Comparison of ENCODE assay signal across 8 cellular contexts in the genomic region with DNA sequence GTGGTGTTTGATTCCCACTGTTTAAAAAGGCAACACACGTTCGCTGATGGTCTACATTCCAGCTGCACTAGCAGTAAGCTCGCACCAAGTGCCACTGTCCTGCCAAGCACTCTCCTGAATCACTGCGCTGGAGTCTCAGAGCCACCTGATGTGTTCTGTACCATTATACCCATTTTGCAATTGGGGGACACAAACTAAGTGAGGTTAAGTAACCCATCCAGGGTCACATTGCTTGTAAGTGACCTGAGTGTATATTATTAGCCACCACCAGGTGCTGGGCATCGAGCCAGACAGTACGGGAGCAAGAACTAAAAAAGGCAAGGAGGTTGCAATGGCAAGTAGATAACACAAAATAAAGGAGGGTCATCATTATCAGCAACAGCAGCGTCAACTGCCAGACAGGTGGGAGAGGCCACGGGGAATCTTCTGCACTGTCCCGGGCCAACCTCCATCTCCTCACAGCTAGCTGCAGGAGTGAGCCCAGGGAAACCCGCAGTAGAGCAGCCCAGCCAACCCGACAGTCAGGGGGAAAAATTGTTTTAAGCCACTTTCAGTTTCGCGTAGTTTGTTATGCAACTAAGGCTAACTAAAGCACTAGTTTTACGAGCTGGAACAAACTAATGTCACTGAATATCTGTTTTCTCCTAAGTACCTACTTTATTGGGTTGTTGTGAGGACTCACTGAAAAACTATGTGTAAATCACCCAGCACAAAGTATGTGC. TPM values are rescaled to one million over a fixed set of nuclear protein-coding genes. Genes with fewer than 3 reads are reported as not detected.
DNase-seq lines count a peak whose midpoint lies in the region; ATAC-seq, FAIRE-seq and TF ChIP-seq lines count a peak whose summit lies in the region.

No MANE protein-coding gene starts in this region.

- intact Hi-C loops in pancreas (cut with DNase I) = no loop called here
- intact Hi-C loops in activated CD8-positive, alpha-beta T cell treated with anti-CD3 and anti-CD28 coated beads for 36 hours (cut with micrococcal nuclease) = no loop called here
- intact Hi-C loops in activated T-helper 1 cell treated with anti-CD3 and anti-CD28 coated beads, Interleukin-12 subunit alpha, Interleukin-12 subunit beta, Interleukin-2, Interleukin-4 antibody, amounts not matched to agents 30 ng/mL and 10 ng/mL and 1 ng/mL, durations not matched to agents 14 hours and 24 hours and 36 hours (cut with micrococcal nuclease) = no loop called here

- H3K4me3 ChIP-seq in fibroblast of the aortic adventitia (ENCODE audit: low read depth, low read length) (no peak overlapping the region), pancreas (peak overlapping the region in 2 of 4 donors; percentile 36 to 55), WERI-Rb-1 (ENCODE audit: low read depth, low read length) (no peak overlapping the region)

- TF ChIP-seq CTCF in fibroblast of the aortic adventitia (IDR thresholded peaks at IDR 0.05; ENCODE audit: insufficient read depth, low read length) = no peak
- no peak for TF ChIP-seq CTCF in pancreas (IDR thresholded peaks at IDR 0.05)
- TF ChIP-seq CTCF in activated CD8-positive, alpha-beta T cell treated with anti-CD3 and anti-CD28 coated beads for 36 hours (IDR thresholded peaks at IDR 0.05) = no peak
- TF ChIP-seq CTCF in WERI-Rb-1 (IDR thresholded peaks at IDR 0.05; ENCODE audit: low read depth, low read length) = no peak

- peaks cover 6% of the 10 kb centered on the region for H3K4me1 Mint-ChIP-seq in activated CD8-positive, alpha-beta T cell treated with anti-CD3 and anti-CD28 coated beads for 36 hours (ENCODE audit: low read depth)
- H3K4me1 Mint-ChIP-seq in activated T-helper 1 cell treated with anti-CD3 and anti-CD28 coated beads, Interleukin-12 subunit alpha, Interleukin-12 subunit beta, Interleukin-2, Interleukin-4 antibody, amounts not matched to agents 30 ng/mL and 10 ng/mL and 1 ng/mL, durations not matched to agents 14 hours and 24 hours and 36 hours (ENCODE audit: low read depth) = no peaks in the 10 kb centered on the region

- WGBS in pancreas, 2 donors = 45 to 47% methylated on average over 14 of the region's 14 CpGs

- CTCF ChIA-PET in activated CD8-positive, alpha-beta T cell treated with anti-CD3 and anti-CD28 coated beads for 36 hours (lab: Charles Lee) = no interaction called here

- peak; percentile 20 for DNase-seq in GM04503 (ENCODE audit: low read depth)
- DNase-seq in NCI-H748 (lab: John Stamatoyannopoulos, UW; ENCODE audit: unreplicated experiment) = peak; percentile 81
- peak; percentile 10 for DNase-seq in fibroblast of the aortic adventitia (ENCODE audit: low read depth)
- peak in 5 of 6 donors; percentile 4 to 70 (median 35) for DNase-seq in pancreas
- DNase-seq in activated CD8-positive, alpha-beta T cell treated with anti-CD3 and anti-CD28 coated beads for 36 hours = no peak
- DNase-seq in activated T-helper 1 cell treated with anti-CD3 and anti-CD28 coated beads, Interleukin-12 subunit alpha, Interleukin-12 subunit beta, Interleukin-2, Interleukin-4 antibody, amounts not matched to agents 30 ng/mL and 10 ng/mL and 1 ng/mL, durations not matched to agents 14 hours and 24 hours and 36 hours (ENCODE audit: low spot score) = no peak
- no peak for DNase-seq in WERI-Rb-1

- H3K36me3 Mint-ChIP-seq in activated CD8-positive, alpha-beta T cell treated with anti-CD3 and anti-CD28 coated beads for 36 hours (ENCODE audit: low read depth) = no peaks in the 10 kb centered on the region
- H3K36me3 Mint-ChIP-seq in activated T-helper 1 cell treated with anti-CD3 and anti-CD28 coated beads, Interleukin-12 subunit alpha, Interleukin-12 subunit beta, Interleukin-2, Interleukin-4 antibody, amounts not matched to agents 30 ng/mL and 10 ng/mL and 1 ng/mL, durations not matched to agents 14 hours and 24 hours and 36 hours (ENCODE audit: low read depth) = no peaks in the 10 kb centered on the region

- no peaks in the 10 kb centered on the region for H3K9me3 ChIP-seq in pancreas
- H3K9me3 ChIP-seq in WERI-Rb-1 (ENCODE audit: severe bottlenecking) = no peaks in the 10 kb centered on the region

- H3K27ac ChIP-seq in pancreas = no peak overlapping the region
- no peak overlapping the region for H3K27ac ChIP-seq in WERI-Rb-1

- no peaks in the 10 kb centered on the region for H3K9me3 Mint-ChIP-seq in activated CD8-positive, alpha-beta T cell treated with anti-CD3 and anti-CD28 coated beads for 36 hours
- no peaks in the 10 kb centered on the region for H3K9me3 Mint-ChIP-seq in activated T-helper 1 cell treated with anti-CD3 and anti-CD28 coated beads, Interleukin-12 subunit alpha, Interleukin-12 subunit beta, Interleukin-2, Interleukin-4 antibody, amounts not matched to agents 30 ng/mL and 10 ng/mL and 1 ng/mL, durations not matched to agents 14 hours and 24 hours and 36 hours

- no peak overlapping the region for H3K27ac Mint-ChIP-seq in activated CD8-positive, alpha-beta T cell treated with anti-CD3 and anti-CD28 coated beads for 36 hours
- H3K27ac Mint-ChIP-seq in activated T-helper 1 cell treated with anti-CD3 and anti-CD28 coated beads, Interleukin-12 subunit alpha, Interleukin-12 subunit beta, Interleukin-2, Interleukin-4 antibody, amounts not matched to agents 30 ng/mL and 10 ng/mL and 1 ng/mL, durations not matched to agents 14 hours and 24 hours and 36 hours = no peak overlapping the region

- peaks cover 31% of the 10 kb centered on the region for H3K27me3 Mint-ChIP-seq in activated CD8-positive, alpha-beta T cell treated with anti-CD3 and anti-CD28 coated beads for 36 hours
- peaks cover 28% of the 10 kb centered on the region for H3K27me3 Mint-ChIP-seq in activated T-helper 1 cell treated with anti-CD3 and anti-CD28 coated beads, Interleukin-12 subunit alpha, Interleukin-12 subunit beta, Interleukin-2, Interleukin-4 antibody, amounts not matched to agents 30 ng/mL and 10 ng/mL and 1 ng/mL, durations not matched to agents 14 hours and 24 hours and 36 hours (ENCODE audit: insufficient read depth)

- peaks cover 0 to 8% (median 5%) of the 10 kb centered on the region in 3 donors for H3K4me1 ChIP-seq in pancreas

- H3K36me3 ChIP-seq in pancreas = no peaks in the 10 kb centered on the region
- H3K36me3 ChIP-seq in WERI-Rb-1 = no peaks in the 10 kb centered on the region

- ATAC-seq in pancreas (peak; percentile 36 to 61 (median 58)), GM18520 (IDR thresholded peaks at IDR 0.05; ENCODE audit: unreplicated experiment) (no peak)
- ATAC-seq in activated CD8-positive, alpha-beta T cell treated with anti-CD3 and anti-CD28 coated beads for 36 hours = no peak

- POLR2A ChIA-PET in activated CD8-positive, alpha-beta T cell treated with anti-CD3 and anti-CD28 coated beads for 36 hours (lab: Charles Lee) = no interaction called here

- H3K4me3 Mint-ChIP-seq in activated CD8-positive, alpha-beta T cell treated with anti-CD3 and anti-CD28 coated beads for 36 hours = no peak overlapping the region
- H3K4me3 Mint-ChIP-seq in activated T-helper 1 cell treated with anti-CD3 and anti-CD28 coated beads, Interleukin-12 subunit alpha, Interleukin-12 subunit beta, Interleukin-2, Interleukin-4 antibody, amounts not matched to agents 30 ng/mL and 10 ng/mL and 1 ng/mL, durations not matched to agents 14 hours and 24 hours and 36 hours = no peak overlapping the region

- H3K27me3 ChIP-seq in pancreas (no peaks in the 10 kb centered on the region), WERI-Rb-1 (ENCODE audit: insufficient read depth, low read depth, severe bottlenecking) (no peaks in the 10 kb centered on the region)

- FAIRE-seq in pancreas (lab: Jason Lieb, UNC) = no peak

RNA-seq across cellular contexts. Expression of a gene that starts 0.7 kb away (rescaled TPM):
- total RNA-seq in fibroblast of the aortic adventitia (ENCODE audit: low replicate concordance) (0.54 and 3.2 TPM in 2 replicates), pancreas (10 to 100 TPM in 2 of 6 donors, 1 to 10 TPM in 4; 2.5 to 25.6 (median 4.9) TPM)
- polyA plus RNA-seq in pancreas = 1 to 10 TPM; 1.6 to 2.4 TPM
- not detected for total RNA-seq in activated CD8-positive, alpha-beta T cell treated with anti-CD3 and anti-CD28 coated beads for 36 hours
- not detected in 2 replicates for total RNA-seq in activated T-helper 1 cell treated with anti-CD3 and anti-CD28 coated beads, Interleukin-12 subunit alpha, Interleukin-12 subunit beta, Interleukin-2, Interleukin-4 antibody, amounts not matched to agents 30 ng/mL and 10 ng/mL and 1 ng/mL, durations not matched to agents 14 hours and 24 hours and 36 hours

RNA-seq across cellular contexts. Expression of a gene that starts 47.5 kb away (rescaled TPM):
- total RNA-seq in fibroblast of the aortic adventitia (ENCODE audit: low replicate concordance) = 0.81 and 3.6 TPM in 2 replicates
- total RNA-seq in pancreas = 10 to 100 TPM; 19.6 to 32.9 (median 24.0) TPM
- 10 to 100 TPM in 1 of 2 donors, 1 to 10 TPM in 1; 8.2 to 12.8 TPM for polyA plus RNA-seq in pancreas
- 1 to 10 TPM; 1.7 to 1.8 TPM for total RNA-seq in activated CD8-positive, alpha-beta T cell treated with anti-CD3 and anti-CD28 coated beads for 36 hours
- total RNA-seq in activated T-helper 1 cell treated with anti-CD3 and anti-CD28 coated beads, Interleukin-12 subunit alpha, Interleukin-12 subunit beta, Interleukin-2, Interleukin-4 antibody, amounts not matched to agents 30 ng/mL and 10 ng/mL and 1 ng/mL, durations not matched to agents 14 hours and 24 hours and 36 hours = not detected in 2 replicates

Comparison
In these comparisons a context has a peak if more than half of its experiments do, and no peak if none do; other contexts are left out.
1. DNase-seq: peak in GM04503 (single experiment), NCI-H748 (single experiment), fibroblast of the aortic adventitia (single experiment) and pancreas (5 of 6); none in activated CD8-positive, alpha-beta T cell treated with anti-CD3 and anti-CD28 coated beads for 36 hours (single experiment), activated T-helper 1 cell treated with anti-CD3 and anti-CD28 coated beads, Interleukin-12 subunit alpha, Interleukin-12 subunit beta, Interleukin-2, Interleukin-4 antibody, amounts not matched to agents 30 ng/mL and 10 ng/mL and 1 ng/mL, durations not matched to agents 14 hours and 24 hours and 36 hours (single experiment) and WERI-Rb-1 (single experiment).
2. ATAC-seq: peak in pancreas (4 of 4); none in GM18520 (single experiment) and activated CD8-positive, alpha-beta T cell treated with anti-CD3 and anti-CD28 coated beads for 36 hours (single experiment).